ENCODE assay signal across 15 cellular contexts in genomic region chr11:72742522-72743320, GRCh38. TPM values are rescaled to one million over a fixed set of nuclear protein-coding genes. Genes with fewer than 3 reads are reported as not detected.
A peak's percentile ranks its signal among the peaks of the same experiment; 100 is the strongest.
DNase-seq lines count a peak whose midpoint lies in the region; ATAC-seq, FAIRE-seq and TF ChIP-seq lines count a peak whose summit lies in the region.
"Had no signal": no experiment of that assay in that cellular context is flagged by ENCODE, and none has a peak within 500 bp of the region (broad histone marks: within the 10 kb centered on the region; RNA-seq: fewer than 3 reads in every experiment).

No MANE protein-coding gene starts in this region.

- ATAC-seq in CD4-positive, alpha-beta T cell (ENCODE audit: poor library complexity) = no peak
- ATAC-seq in GM12878 = no peak
- no peak for ATAC-seq in natural killer cell treated with Interleukin-12 subunit alpha and Interleukin-12 subunit beta and Interleukin-15 and Interleukin-18, amount 100 ng/mL, for 72 hours
- ATAC-seq in GM18505 (IDR thresholded peaks at IDR 0.05; ENCODE audit: unreplicated experiment) = no peak

- TF ChIP-seq EP300 in GM12878 (IDR thresholded peaks at IDR 0.05; ENCODE audit: borderline replicate concordance in 1 of 2, control insufficient read depth in 1 of 2, low read depth in 2 of 2, low read length in 2 of 2) = no peak

- no peak for TF ChIP-seq POLR2A in GM12878 (IDR thresholded peaks at IDR 0.05; ENCODE audit: low read depth, low read length)
- no peak for TF ChIP-seq POLR2A in GM18505 (IDR thresholded peaks at IDR 0.05; ENCODE audit: borderline replicate concordance, extremely low read depth, insufficient read depth, insufficient read length)

- intact Hi-C loops in CD4-positive, alpha-beta T cell (cut with DNase I, micrococcal nuclease) = no loop called here
- intact Hi-C loops in GM12878 (cut with micrococcal nuclease; ENCODE audit: unreplicated experiment) = loop anchor here (5.0 to 10.0 kb wide), 4 partner anchors 50 to 412 kb away; partner anchors contain the start of genes ATG16L2 and STARD10
- intact Hi-C loops in dorsolateral prefrontal cortex (cut with DNase I) = no loop called here
- intact Hi-C loops in MCF 10A (cut with micrococcal nuclease) = no loop called here

- H3K36me3 Mint-ChIP-seq in CD4-positive, alpha-beta T cell (ENCODE audit: low read depth) = no peaks in the 10 kb centered on the region
- H3K36me3 Mint-ChIP-seq in IgD-negative memory B cell (peaks cover 5% of the 10 kb centered on the region), MCF 10A (ENCODE audit: insufficient read depth, unreplicated experiment) (no peaks in the 10 kb centered on the region)
- no peaks in the 10 kb centered on the region for H3K36me3 Mint-ChIP-seq in natural killer cell treated with Interleukin-12 subunit alpha and Interleukin-12 subunit beta and Interleukin-15 and Interleukin-18, amount 100 ng/mL, for 72 hours

- H3K4me3 Mint-ChIP-seq in CD4-positive, alpha-beta T cell = peak overlapping the region; percentile 18
- H3K4me3 Mint-ChIP-seq in IgD-negative memory B cell (peak overlapping the region; percentile 28 to 83 (median 64)), MCF 10A (ENCODE audit: unreplicated experiment) (no peak overlapping the region)
- H3K4me3 Mint-ChIP-seq in natural killer cell treated with Interleukin-12 subunit alpha and Interleukin-12 subunit beta and Interleukin-15 and Interleukin-18, amount 100 ng/mL, for 72 hours = peak overlapping the region; percentile 84

- H3K27ac ChIP-seq in CD4-positive, alpha-beta T cell (ENCODE audit: low read depth, low read length) = peak overlapping the region; percentile 48
- peak overlapping the region; percentile 35; the same call in 1 of the 2 replicates for H3K27ac ChIP-seq in GM12878 (ENCODE audit: control insufficient read depth, insufficient read depth)
- peak overlapping the region in 22 of 59 donors; percentile 10 to 75 (median 38) for H3K27ac ChIP-seq in dorsolateral prefrontal cortex

- peak overlapping the region; percentile 95 for H3K27ac Mint-ChIP-seq in CD4-positive, alpha-beta T cell
- peak overlapping the region; percentile 94 to 99 (median 98) for H3K27ac Mint-ChIP-seq in IgD-negative memory B cell
- peak overlapping the region; percentile 95 to 96 for H3K27ac Mint-ChIP-seq in natural killer cell treated with Interleukin-12 subunit alpha and Interleukin-12 subunit beta and Interleukin-15 and Interleukin-18, amount 100 ng/mL, for 72 hours
- no peak overlapping the region for H3K27ac Mint-ChIP-seq in MCF 10A (ENCODE audit: low read depth, unreplicated experiment)

- H3K9me3 ChIP-seq in CD4-positive, alpha-beta T cell (ENCODE audit: control insufficient read depth, low read length) = no peaks in the 10 kb centered on the region
- H3K9me3 ChIP-seq in GM12878 (replicated peaks; ENCODE audit: control insufficient read depth, insufficient read depth, low read length) = no peaks in the 10 kb centered on the region
- H3K9me3 ChIP-seq: esophagus squamous epithelium, stomach had no signal

- POLR2A ChIA-PET in CD4-positive, alpha-beta T cell (lab: Charles Lee) = no interaction called here
- POLR2A ChIA-PET in GM12878 (lab: Charles Lee) = interaction anchor here (1.2 to 5.9 kb wide), 2 partner anchors 12 to 51 kb away, joined by 3 to 40 read pairs; partner anchors contain the start of gene STARD10
- POLR2A ChIA-PET in MCF 10A (lab: Yijun Ruan, JAX) = no interaction called here

- TF ChIP-seq RAD21 in GM12878 (IDR thresholded peaks at IDR 0.05; ENCODE audit: insufficient read depth, low read depth, low read length) = no peak

- H4K20me1 ChIP-seq in GM12878 (ENCODE audit: control insufficient read depth, insufficient read depth) = no peaks in the 10 kb centered on the region

- no peak for TF ChIP-seq CTCF in CD4-positive, alpha-beta T cell (IDR thresholded peaks at IDR 0.05)
- no peak for TF ChIP-seq CTCF in GM12878 (IDR thresholded peaks at IDR 0.05 in 2 of 3, conservative IDR thresholded peaks at IDR 0.05 in 1 of 3; ENCODE audit: control insufficient read depth in 2 of 3, extremely low read depth in 1 of 3, insufficient read depth in 1 of 3, low read depth in 3 of 3, low read length in 3 of 3)
- TF ChIP-seq CTCF in dorsolateral prefrontal cortex (IDR thresholded peaks at IDR 0.05 in 54 of 56, conservative IDR thresholded peaks at IDR 0.05 in 2 of 56; ENCODE audit: low read depth in 1 of 56, partially characterized antibody in 56 of 56) = no peak
- TF ChIP-seq CTCF in MCF 10A (IDR thresholded peaks at IDR 0.05; ENCODE audit: unreplicated experiment) = no peak

- H3K4me3 ChIP-seq in GM12878 (no peak overlapping the region), dorsolateral prefrontal cortex (no peak overlapping the region)
- H3K4me3 ChIP-seq: esophagus squamous epithelium, stomach had no signal

- no peaks in the 10 kb centered on the region for H3K27me3 Mint-ChIP-seq in CD4-positive, alpha-beta T cell
- H3K27me3 Mint-ChIP-seq in IgD-negative memory B cell (no peaks in the 10 kb centered on the region), MCF 10A (ENCODE audit: insufficient read depth, unreplicated experiment) (no peaks in the 10 kb centered on the region)
- H3K27me3 Mint-ChIP-seq in natural killer cell treated with Interleukin-12 subunit alpha and Interleukin-12 subunit beta and Interleukin-15 and Interleukin-18, amount 100 ng/mL, for 72 hours = no peaks in the 10 kb centered on the region

- H3K9me3 Mint-ChIP-seq in CD4-positive, alpha-beta T cell = no peaks in the 10 kb centered on the region
- H3K9me3 Mint-ChIP-seq in IgD-negative memory B cell (no peaks in the 10 kb centered on the region), MCF 10A (ENCODE audit: unreplicated experiment) (no peaks in the 10 kb centered on the region)
- H3K9me3 Mint-ChIP-seq in natural killer cell treated with Interleukin-12 subunit alpha and Interleukin-12 subunit beta and Interleukin-15 and Interleukin-18, amount 100 ng/mL, for 72 hours = no peaks in the 10 kb centered on the region

- SMC1A ChIA-PET in GM12878 (lab: Charles Lee; ENCODE audit: uncharacterized antibody, unreplicated experiment) = interaction anchor here (0.6 to 4.0 kb wide), 5 partner anchors 11 to 73 kb away, joined by 3 to 27 read pairs (median 5); partner anchors contain the start of gene STARD10

- no peak overlapping the region for H3K9ac ChIP-seq in GM12878 (ENCODE audit: control insufficient read depth, insufficient read depth, low read length)

- H3K79me2 ChIP-seq in GM12878 (ENCODE audit: control insufficient read depth, insufficient read depth, low read length) = peaks cover 87% of the 10 kb centered on the region

- WGBS in GM12878 (ENCODE audit: insufficient coverage, insufficient replicate concordance, low lambda C conversion rate, missing lambda C conversion rate) = 90% methylated on average over 7 of the region's 7 CpGs

- no peak for DNase-seq in CD4-positive, alpha-beta T cell
- DNase-seq in GM12878 (ENCODE audit: low read depth, low spot score) (no peak), dorsolateral prefrontal cortex (no peak), nucleus accumbens (lab: John Stamatoyannopoulos, UW) (no peak), MCF 10A (ENCODE audit: unreplicated experiment) (no peak)
- DNase-seq in natural killer cell treated with Interleukin-12 subunit alpha and Interleukin-12 subunit beta and Interleukin-15 and Interleukin-18, amount 100 ng/mL, for 72 hours (ENCODE audit: low spot score) = no peak
- DNase-seq: activated T-cell treated with anti-CD3 and anti-CD28 coated beads for 4 hours; central memory CD4-positive, alpha-beta T cell; esophagus squamous epithelium; MM.1S; stimulated activated CD4-positive, alpha-beta T cell treated with anti-CD3 and anti-CD28 coated beads, Interleukin-2, amount 100 ng/mL, for 24 hours; stomach had no signal

- FAIRE-seq in GM12878 (lab: Jason Lieb, UNC) = no peak
- FAIRE-seq: RCC 7860 had no signal

- peaks cover 83% of the 10 kb centered on the region for H3K4me1 ChIP-seq in GM12878 (ENCODE audit: control insufficient read depth, insufficient read depth, low read length)

- peaks cover 75% of the 10 kb centered on the region for H3K4me1 Mint-ChIP-seq in CD4-positive, alpha-beta T cell (ENCODE audit: low read depth)
- H3K4me1 Mint-ChIP-seq in IgD-negative memory B cell = peaks cover 23 to 71% (median 65%) of the 10 kb centered on the region in 3 donors
- H3K4me1 Mint-ChIP-seq in natural killer cell treated with Interleukin-12 subunit alpha and Interleukin-12 subunit beta and Interleukin-15 and Interleukin-18, amount 100 ng/mL, for 72 hours (ENCODE audit: low read depth in 2 of 2) = peaks cover 65 to 70% of the 10 kb centered on the region in 2 donors
- H3K4me1 Mint-ChIP-seq in MCF 10A (ENCODE audit: insufficient read depth, unreplicated experiment) = peaks cover 40% of the 10 kb centered on the region

- H3K27me3 ChIP-seq in CD4-positive, alpha-beta T cell (ENCODE audit: control insufficient read depth, insufficient read depth, low read length) = no peaks in the 10 kb centered on the region
- H3K27me3 ChIP-seq in GM12878 (replicated peaks in 1 of 2; ENCODE audit: control insufficient read depth in 2 of 2, insufficient read depth in 2 of 2, low read length in 1 of 2) (no peaks in the 10 kb centered on the region), dorsolateral prefrontal cortex (no peaks in the 10 kb centered on the region)
- H3K27me3 ChIP-seq: esophagus squamous epithelium, stomach had no signal

- CTCF ChIA-PET in CD4-positive, alpha-beta T cell (lab: Charles Lee) = no interaction called here
- CTCF ChIA-PET in GM12878 (lab: Yijun Ruan, JAX) (interaction anchor here (7.5 kb wide), 1 partner anchor 15 kb away, joined by 89 read pairs; no protein-coding TSS in a partner anchor), MCF 10A (lab: Yijun Ruan, JAX) (interaction anchor here (2.6 kb wide), 1 partner anchor 52 kb away, joined by 6 read pairs; the partner anchor contains the start of gene STARD10)

- peak overlapping the region; percentile 11; the same call in 1 of the 2 replicates for H3K4me2 ChIP-seq in GM12878 (ENCODE audit: control insufficient read depth, insufficient read depth)

- RAD21 ChIA-PET in GM12878 (lab: Charles Lee; ENCODE audit: unreplicated experiment) = interaction anchor here (8.2 kb wide), 1 partner anchor 51 kb away, joined by 55 read pairs; the partner anchor contains the start of gene STARD10

- in situ Hi-C loops in GM12878 (cut with MboI) = no loop called here

- peaks cover 0 to 1% of the 10 kb centered on the region in 2 experiments; a peak in 1 of 4 replicates for H3K36me3 ChIP-seq in GM12878 (ENCODE audit: control insufficient read depth in 2 of 2, insufficient read depth in 2 of 2, low read length in 1 of 2)
- H3K36me3 ChIP-seq: esophagus squamous epithelium, stomach had no signal

- no peak overlapping the region for H2AFZ ChIP-seq in GM12878 (ENCODE audit: control insufficient read depth, low read depth, low read length)

- BruUV-seq in GM12878 (replicated peaks; lab: Mats Ljungman, UMichigan) (no TSS peak), MCF 10A (replicated peaks; lab: Mats Ljungman, UMichigan) (no TSS peak)

RNA-seq across cellular contexts. Expression of gene ARAP1, which starts 9.5 kb away (rescaled TPM):
- total RNA-seq in CD4-positive, alpha-beta T cell = 10 to 100 TPM; 65.7 to 69.8 TPM
- 20.7 TPM for polyA plus RNA-seq in IgD-negative memory B cell
- 218 and 253 TPM in 2 replicates for total RNA-seq in GM12878 (2013; cell fraction: nucleolus; rRNA removed)
- 48.4 and 54.3 TPM in 2 replicates for total RNA-seq in GM12878 (2014; rRNA removed)
- total RNA-seq in GM12878 (2014; rRNA removed; fragmentation: Illumina TruSeq; extraction: Trizol) = 25.1 and 25.7 TPM in 2 replicates
- total RNA-seq in GM12878 (2021) = 91.5 and 102 TPM in 2 replicates
- polyA plus RNA-seq in GM12878 (2011; ENCODE audit: low read depth) = 43.7 TPM
- polyA plus RNA-seq in GM12878 (2011; rRNA removed) = 34.0 and 50.3 TPM in 2 replicates
- 54.1 and 60.4 TPM in 2 replicates for polyA plus RNA-seq in GM12878 (2011; cell fraction: cytosol; rRNA removed)
- 323 and 349 TPM in 2 replicates for polyA plus RNA-seq in GM12878 (2011; cell fraction: nucleus; rRNA removed)
- 88.7 and 93.1 TPM in 2 replicates for polyA plus RNA-seq in GM12878 (2012)
- 14.7 and 29.2 TPM in 2 replicates for polyA plus RNA-seq in GM12878 (2014; fragmentation: Illumina TruSeq; extraction: Trizol)
- under 1 TPM; 0.55 to 0.85 TPM for polyA plus RNA-seq in GM12878 (2014; fragmentation: Nextera tagmentation; extraction: Ambion mirVana)
- 58.8 and 64.9 TPM in 2 replicates for polyA plus RNA-seq in GM12878 (2014; rRNA removed)
- polyA plus RNA-seq in GM12878 (2016; fragmentation: Nextera tagmentation; extraction: Ambion mirVana) = 10 to 100 TPM; 51.8 to 57.9 TPM
- 63.7 and 91.7 TPM in 2 replicates for polyA minus RNA-seq in GM12878 (2011; rRNA and poly(A)+ RNA removed)
- 34.5 and 43.7 TPM in 2 replicates for polyA minus RNA-seq in GM12878 (2011; cell fraction: cytosol; rRNA and poly(A)+ RNA removed)
- 78.3 and 112 TPM in 2 replicates for polyA minus RNA-seq in GM12878 (2011; cell fraction: nucleus; rRNA and poly(A)+ RNA removed)
- total RNA-seq in natural killer cell treated with Interleukin-12 subunit alpha and Interleukin-12 subunit beta and Interleukin-15 and Interleukin-18, amount 100 ng/mL, for 72 hours = 100 to 1,000 TPM; 206 to 220 TPM
- total RNA-seq in dorsolateral prefrontal cortex = 100 to 1,000 TPM in 8 of 120 experiments, 10 to 100 TPM in 112; 42.2 to 126 (median 68.6) TPM
- total RNA-seq in MCF 10A (2022) = 47.0 and 47.6 TPM in 2 replicates

RNA-seq across cellular contexts. Expression of gene STARD10, which starts 51.1 kb away (rescaled TPM):
- total RNA-seq in CD4-positive, alpha-beta T cell = 10 to 100 TPM; 10.5 to 12.9 TPM
- polyA plus RNA-seq in IgD-negative memory B cell (33.4 TPM), GM12878 (2011; rRNA removed) (28.0 and 43.2 TPM in 2 replicates), GM12878 (2014; fragmentation: Illumina TruSeq; extraction: Trizol) (23.7 and 24.4 TPM in 2 replicates), GM12878 (2014; fragmentation: Nextera tagmentation; extraction: Ambion mirVana) (under 1 TPM; 0.15 to 0.21 TPM), GM12878 (2014; rRNA removed) (27.8 and 36.3 TPM in 2 replicates), GM12878 (2016; fragmentation: Nextera tagmentation; extraction: Ambion mirVana) (10 to 100 TPM; 10.3 to 11.4 TPM)
- 13.8 and 14.9 TPM in 2 replicates for total RNA-seq in GM12878 (2013; cell fraction: nucleolus; rRNA removed)
- total RNA-seq in GM12878 (2014; rRNA removed) (29.0 and 29.3 TPM in 2 replicates), GM12878 (2014; rRNA removed; fragmentation: Illumina TruSeq; extraction: Trizol) (21.7 and 22.2 TPM in 2 replicates), GM12878 (2021) (24.0 and 29.8 TPM in 2 replicates), dorsolateral prefrontal cortex (100 to 1,000 TPM in 2 of 120 experiments, 10 to 100 TPM in 118; 31.5 to 113 (median 51.1) TPM), MCF 10A (2022) (10.6 and 16.9 TPM in 2 replicates)
- polyA plus RNA-seq in GM12878 (2011; ENCODE audit: low read depth) = 5.4 TPM
- 50.3 and 60.8 TPM in 2 replicates for polyA plus RNA-seq in GM12878 (2011; cell fraction: cytosol; rRNA removed)
- polyA plus RNA-seq in GM12878 (2011; cell fraction: nucleus; rRNA removed) = 34.3 and 35.5 TPM in 2 replicates
- polyA plus RNA-seq in GM12878 (2012) = 18.6 and 21.8 TPM in 2 replicates
- 39.7 and 55.9 TPM in 2 replicates for polyA minus RNA-seq in GM12878 (2011; rRNA and poly(A)+ RNA removed)
- polyA minus RNA-seq in GM12878 (2011; cell fraction: cytosol; rRNA and poly(A)+ RNA removed) = 10.6 and 11.8 TPM in 2 replicates
- polyA minus RNA-seq in GM12878 (2011; cell fraction: nucleus; rRNA and poly(A)+ RNA removed) = 11.7 and 14.1 TPM in 2 replicates
- 10 to 100 TPM in 1 of 2 donors, 1 to 10 TPM in 1; 9.5 to 17.8 TPM for total RNA-seq in natural killer cell treated with Interleukin-12 subunit alpha and Interleukin-12 subunit beta and Interleukin-15 and Interleukin-18, amount 100 ng/mL, for 72 hours
